ENCODE assay signal across 2 cellular contexts in the genomic region with DNA sequence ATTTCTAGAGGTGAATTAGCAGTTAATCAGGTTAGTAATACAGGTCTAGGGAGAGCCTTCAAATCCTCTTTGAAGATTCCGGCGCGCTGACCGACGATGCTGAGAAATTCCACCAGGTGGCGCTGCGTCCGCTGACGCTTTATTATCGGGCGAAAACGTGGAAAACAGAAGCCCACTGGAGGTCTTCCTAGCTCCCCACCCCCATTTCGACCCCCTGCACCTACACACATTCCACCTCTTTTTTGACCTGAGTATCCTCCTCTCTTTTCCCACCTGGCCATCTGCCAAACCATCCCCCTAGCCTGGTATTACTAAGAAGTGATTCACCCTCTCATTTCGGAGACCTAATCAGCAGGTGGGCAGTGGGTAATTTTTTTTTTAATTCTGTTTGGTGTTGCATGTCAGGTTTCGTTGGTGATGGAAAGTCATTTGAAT.
TF ChIP-seq lines count a peak whose summit lies in the region.

No MANE protein-coding gene starts in this region.

TF ChIP-seq in IMR-90, 13 proteins besides CTCF, POLR2A, EP300 and RAD21:
- TF ChIP-seq RFX5 (IDR thresholded peaks at IDR 0.05; ENCODE audit: low read depth, low read length) (no peak), SMC3 (IDR thresholded peaks at IDR 0.05; ENCODE audit: low read depth, low read length) (peak; percentile 83)

TF ChIP-seq in K562, 482 proteins besides CTCF, POLR2A, EP300 and RAD21:
- TF ChIP-seq, protein P1, sequence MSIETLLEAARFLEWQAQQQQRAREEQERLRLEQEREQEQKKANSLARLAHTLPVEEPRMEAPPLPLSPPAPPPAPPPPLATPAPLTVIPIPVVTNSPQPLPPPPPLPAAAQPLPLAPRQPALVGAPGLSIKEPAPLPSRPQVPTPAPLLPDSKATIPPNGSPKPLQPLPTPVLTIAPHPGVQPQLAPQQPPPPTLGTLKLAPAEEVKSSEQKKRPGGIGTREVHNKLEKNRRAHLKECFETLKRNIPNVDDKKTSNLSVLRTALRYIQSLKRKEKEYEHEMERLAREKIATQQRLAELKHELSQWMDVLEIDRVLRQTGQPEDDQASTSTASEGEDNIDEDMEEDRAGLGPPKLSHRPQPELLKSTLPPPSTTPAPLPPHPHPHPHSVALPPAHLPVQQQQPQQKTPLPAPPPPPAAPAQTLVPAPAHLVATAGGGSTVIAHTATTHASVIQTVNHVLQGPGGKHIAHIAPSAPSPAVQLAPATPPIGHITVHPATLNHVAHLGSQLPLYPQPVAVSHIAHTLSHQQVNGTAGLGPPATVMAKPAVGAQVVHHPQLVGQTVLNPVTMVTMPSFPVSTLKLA (conservative IDR thresholded peaks at IDR 0.05), result no peak
- TF ChIP-seq TCFL5 (CRISPR knock-in tag; conservative IDR thresholded peaks at IDR 0.05) (no peak), ETV6 (IDR thresholded peaks at IDR 0.05; ENCODE audit: borderline replicate concordance in 1 of 2, low read depth in 2 of 2, low read length in 1 of 2) (no peak), ETV6 (CRISPR knock-in tag; IDR thresholded peaks at IDR 0.05; ENCODE audit: borderline replicate concordance) (no peak), GTF2A2 (tag; IDR thresholded peaks at IDR 0.05) (no peak), NFE2 (IDR thresholded peaks at IDR 0.05; ENCODE audit: low read depth) (no peak), NFIC (IDR thresholded peaks at IDR 0.05) (peak; percentile 66), KLF16 (IDR thresholded peaks at IDR 0.05) (0 out of 2 replicates have a peak, but pooled peaks have one; percentile 16), ATF7 (IDR thresholded peaks at IDR 0.05) (no peak), SMARCC2 (IDR thresholded peaks at IDR 0.05; ENCODE audit: low read depth) (no peak), JUNB (CRISPR knock-in tag; conservative IDR thresholded peaks at IDR 0.05) (no peak), SMC3 (conservative IDR thresholded peaks at IDR 0.05; ENCODE audit: insufficient read depth, low read depth, low read length) (peak; percentile 47; the same call in 1 of the 2 replicates)
- TF ChIP-seq, protein P2, sequence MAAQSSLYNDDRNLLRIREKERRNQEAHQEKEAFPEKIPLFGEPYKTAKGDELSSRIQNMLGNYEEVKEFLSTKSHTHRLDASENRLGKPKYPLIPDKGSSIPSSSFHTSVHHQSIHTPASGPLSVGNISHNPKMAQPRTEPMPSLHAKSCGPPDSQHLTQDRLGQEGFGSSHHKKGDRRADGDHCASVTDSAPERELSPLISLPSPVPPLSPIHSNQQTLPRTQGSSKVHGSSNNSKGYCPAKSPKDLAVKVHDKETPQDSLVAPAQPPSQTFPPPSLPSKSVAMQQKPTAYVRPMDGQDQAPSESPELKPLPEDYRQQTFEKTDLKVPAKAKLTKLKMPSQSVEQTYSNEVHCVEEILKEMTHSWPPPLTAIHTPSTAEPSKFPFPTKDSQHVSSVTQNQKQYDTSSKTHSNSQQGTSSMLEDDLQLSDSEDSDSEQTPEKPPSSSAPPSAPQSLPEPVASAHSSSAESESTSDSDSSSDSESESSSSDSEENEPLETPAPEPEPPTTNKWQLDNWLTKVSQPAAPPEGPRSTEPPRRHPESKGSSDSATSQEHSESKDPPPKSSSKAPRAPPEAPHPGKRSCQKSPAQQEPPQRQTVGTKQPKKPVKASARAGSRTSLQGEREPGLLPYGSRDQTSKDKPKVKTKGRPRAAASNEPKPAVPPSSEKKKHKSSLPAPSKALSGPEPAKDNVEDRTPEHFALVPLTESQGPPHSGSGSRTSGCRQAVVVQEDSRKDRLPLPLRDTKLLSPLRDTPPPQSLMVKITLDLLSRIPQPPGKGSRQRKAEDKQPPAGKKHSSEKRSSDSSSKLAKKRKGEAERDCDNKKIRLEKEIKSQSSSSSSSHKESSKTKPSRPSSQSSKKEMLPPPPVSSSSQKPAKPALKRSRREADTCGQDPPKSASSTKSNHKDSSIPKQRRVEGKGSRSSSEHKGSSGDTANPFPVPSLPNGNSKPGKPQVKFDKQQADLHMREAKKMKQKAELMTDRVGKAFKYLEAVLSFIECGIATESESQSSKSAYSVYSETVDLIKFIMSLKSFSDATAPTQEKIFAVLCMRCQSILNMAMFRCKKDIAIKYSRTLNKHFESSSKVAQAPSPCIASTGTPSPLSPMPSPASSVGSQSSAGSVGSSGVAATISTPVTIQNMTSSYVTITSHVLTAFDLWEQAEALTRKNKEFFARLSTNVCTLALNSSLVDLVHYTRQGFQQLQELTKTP (IDR thresholded peaks at IDR 0.05; ENCODE audit: low read depth in 1 of 2, partially characterized antibody in 2 of 2), result no peak
- TF ChIP-seq, protein P3, sequence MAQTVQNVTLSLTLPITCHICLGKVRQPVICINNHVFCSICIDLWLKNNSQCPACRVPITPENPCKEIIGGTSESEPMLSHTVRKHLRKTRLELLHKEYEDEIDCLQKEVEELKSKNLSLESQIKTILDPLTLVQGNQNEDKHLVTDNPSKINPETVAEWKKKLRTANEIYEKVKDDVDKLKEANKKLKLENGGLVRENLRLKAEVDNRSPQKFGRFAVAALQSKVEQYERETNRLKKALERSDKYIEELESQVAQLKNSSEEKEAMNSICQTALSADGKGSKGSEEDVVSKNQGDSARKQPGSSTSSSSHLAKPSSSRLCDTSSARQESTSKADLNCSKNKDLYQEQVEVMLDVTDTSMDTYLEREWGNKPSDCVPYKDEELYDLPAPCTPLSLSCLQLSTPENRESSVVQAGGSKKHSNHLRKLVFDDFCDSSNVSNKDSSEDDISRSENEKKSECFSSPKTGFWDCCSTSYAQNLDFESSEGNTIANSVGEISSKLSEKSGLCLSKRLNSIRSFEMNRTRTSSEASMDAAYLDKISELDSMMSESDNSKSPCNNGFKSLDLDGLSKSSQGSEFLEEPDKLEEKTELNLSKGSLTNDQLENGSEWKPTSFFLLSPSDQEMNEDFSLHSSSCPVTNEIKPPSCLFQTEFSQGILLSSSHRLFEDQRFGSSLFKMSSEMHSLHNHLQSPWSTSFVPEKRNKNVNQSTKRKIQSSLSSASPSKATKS (CRISPR knock-in tag; IDR thresholded peaks at IDR 0.05), result no peak
TF ChIP-seq in K562: peak in this region for 3.
